22 cellular contexts compared by ENCODE assay signal in genomic region chr2:206464597-206464996, GRCh38. TPM values are rescaled to one million over a fixed set of nuclear protein-coding genes. Genes with fewer than 3 reads are reported as not detected.
"Had no signal": no experiment of that assay in that cellular context is flagged by ENCODE, and none has a peak within 500 bp of the region (broad histone marks: within the 10 kb centered on the region; RNA-seq: fewer than 3 reads in every experiment).

No MANE protein-coding gene starts in this region.

- H3K4me2 ChIP-seq: hepatocyte had no signal

- DNase-seq: dorsolateral prefrontal cortex; effector CD4-positive, alpha-beta T cell; kidney; left lung; lower lobe of right lung; naive B cell; pancreas; retina; sigmoid colon; spleen; stimulated activated CD4-positive, alpha-beta T cell treated with anti-CD3 and anti-CD28 coated beads, Interleukin-4, amount 100 ng/mL, for 4 hours; upper lobe of left lung had no signal

- H3K79me2 ChIP-seq: hepatocyte had no signal

- H3K27me3 ChIP-seq: dorsolateral prefrontal cortex, hepatocyte, left lung, pancreas, sigmoid colon, tibial nerve, upper lobe of left lung had no signal

- ATAC-seq: left lung; lower lobe of right lung; natural killer cell treated with Interleukin-12 subunit alpha and Interleukin-12 subunit beta and Interleukin-15 and Interleukin-18, amount 100 ng/mL, for 72 hours; pancreas; stimulated activated memory B cell treated with anti-CD40 and anti-IgM and Interleukin-4, amounts not matched to agents 10 μg/mL and 1 μg/mL and 100 μg/mL, for 72 hours had no signal

- H3K4me3 ChIP-seq: dorsolateral prefrontal cortex, hepatocyte, left lung, lower lobe of right lung, pancreas, sigmoid colon, skin epidermis, spleen, thoracic aorta, tibial nerve, upper lobe of left lung had no signal

- H3K4me1 ChIP-seq: left lung, lower lobe of right lung, pancreas, sigmoid colon, spleen, tibial nerve, upper lobe of left lung had no signal

- FAIRE-seq: colon, frontal cortex, kidney, pancreas, urothelium cell line had no signal

- H3K36me3 ChIP-seq: left lung, lower lobe of right lung, neutrophil, pancreas, sigmoid colon, spleen, thoracic aorta, upper lobe of left lung had no signal

- H2AFZ ChIP-seq: hepatocyte had no signal

- H3K27ac ChIP-seq: hepatocyte, left lung, lower lobe of right lung, neutrophil, pancreas, sigmoid colon, skin epidermis, spleen, thoracic aorta, tibial nerve, upper lobe of left lung had no signal

- H3K9me3 ChIP-seq: lower lobe of right lung, neutrophil, pancreas, thoracic aorta had no signal

RNA-seq across cellular contexts. Expression of gene ADAM23, which starts 21.3 kb away (rescaled TPM):
- total RNA-seq: natural killer cell treated with Interleukin-12 subunit alpha and Interleukin-12 subunit beta and Interleukin-15 and Interleukin-18, amount 100 ng/mL, for 72 hours had no signal
